8 cellular contexts compared by ENCODE assay signal in genomic region chr11:85627998-85628770, GRCh38. TPM values are rescaled to one million over a fixed set of nuclear protein-coding genes. Genes with fewer than 3 reads are reported as not detected.
DNase-seq lines count a peak whose midpoint lies in the region; ATAC-seq lines count a peak whose summit lies in the region.

TMEM126B (plus strand) TSS chr11:85628593; CDS start chr11:85628608, 15 bp downstream.

- H3K4me1 Mint-ChIP-seq in activated CD8-positive, alpha-beta memory T cell treated with anti-CD3 and anti-CD28 coated beads, Interleukin-2, amount 10 ng/mL, durations not matched to agents 7 days and 5 days = peaks cover 38% of the 10 kb centered on the region

- H3K4me3 ChIP-seq in NT2/D1 (ENCODE audit: insufficient read length, low read depth) (peak within 1 kb of the TSS; percentile 87), endocrine pancreas (ENCODE audit: control insufficient read depth, insufficient read depth, low read length) (peak within 1 kb of the TSS; percentile 98)

- CTCF ChIA-PET in activated CD8-positive, alpha-beta memory T cell treated with anti-CD3 and anti-CD28 coated beads, Interleukin-2, amount 10 ng/mL, durations not matched to agents 7 days and 5 days (lab: Charles Lee) = interaction anchor here (0.7 to 1.7 kb wide), 7 partner anchors 9 to 227 kb away, joined by 3 to 6 read pairs (median 5); partner anchors contain the start of genes CCDC83 and TMEM126A

- DNase-seq in COR-L47 (lab: John Stamatoyannopoulos, UW) = peak; percentile 98
- peak; percentile 19 to 97 (median 92) for DNase-seq in HUDEP-2 (lab: John Stamatoyannopoulos, UW; ENCODE audit: unreplicated experiment in 76 of 76)
- DNase-seq in NT2/D1 (ENCODE audit: low read depth, low spot score) = peak; percentile 96
- peak; percentile 99 for DNase-seq in activated CD8-positive, alpha-beta memory T cell treated with anti-CD3 and anti-CD28 coated beads, Interleukin-2, amount 10 ng/mL, durations not matched to agents 7 days and 5 days
- DNase-seq in mesenteric fat pad (ENCODE audit: low spot score) = peak; percentile 98
- DNase-seq in stimulated activated CD8-positive, alpha-beta memory T cell treated with anti-CD3 and anti-CD28 coated beads, Interleukin-15, amount 100 ng/mL, for 24 hours (ENCODE audit: low read depth) = peak; percentile 74

- H3K9ac ChIP-seq in NT2/D1 (ENCODE audit: insufficient read length, low read depth) (peak within 1 kb of the TSS; percentile 91), endocrine pancreas (ENCODE audit: control insufficient read depth, insufficient read depth, low read length) (peak within 1 kb of the TSS; percentile 81)

- no peaks in the 10 kb centered on the region for H3K9me3 ChIP-seq in NT2/D1 (ENCODE audit: insufficient read depth, low read length)
- H3K9me3 ChIP-seq in endocrine pancreas (ENCODE audit: control insufficient read depth, low read length) = no peaks in the 10 kb centered on the region

- H3K27me3 ChIP-seq in NT2/D1 (ENCODE audit: insufficient read depth, insufficient read length) (no peaks in the 10 kb centered on the region), endocrine pancreas (ENCODE audit: control insufficient read depth, insufficient read depth, low read length) (no peaks in the 10 kb centered on the region)

- no peaks in the 10 kb centered on the region for H3K9me3 Mint-ChIP-seq in activated CD8-positive, alpha-beta memory T cell treated with anti-CD3 and anti-CD28 coated beads, Interleukin-2, amount 10 ng/mL, durations not matched to agents 7 days and 5 days (ENCODE audit: low read depth)

- H3K4me1 ChIP-seq in NT2/D1 (ENCODE audit: insufficient read depth, insufficient read length) (no peaks in the 10 kb centered on the region), endocrine pancreas (ENCODE audit: control insufficient read depth, insufficient read depth, low read length) (peaks cover 11% of the 10 kb centered on the region)

- H3K36me3 Mint-ChIP-seq in activated CD8-positive, alpha-beta memory T cell treated with anti-CD3 and anti-CD28 coated beads, Interleukin-2, amount 10 ng/mL, durations not matched to agents 7 days and 5 days = peaks cover 15% of the 10 kb centered on the region

- peak within 1 kb of the TSS; percentile 91 for H3K4me3 Mint-ChIP-seq in activated CD8-positive, alpha-beta memory T cell treated with anti-CD3 and anti-CD28 coated beads, Interleukin-2, amount 10 ng/mL, durations not matched to agents 7 days and 5 days

- H3K27ac Mint-ChIP-seq in activated CD8-positive, alpha-beta memory T cell treated with anti-CD3 and anti-CD28 coated beads, Interleukin-2, amount 10 ng/mL, durations not matched to agents 7 days and 5 days = peak within 1 kb of the TSS; percentile 91

- H3K27me3 Mint-ChIP-seq in activated CD8-positive, alpha-beta memory T cell treated with anti-CD3 and anti-CD28 coated beads, Interleukin-2, amount 10 ng/mL, durations not matched to agents 7 days and 5 days = peaks cover 2% of the 10 kb centered on the region

- ATAC-seq in GM21381 (IDR thresholded peaks at IDR 0.05; ENCODE audit: unreplicated experiment) = peak; percentile 99
- peak; percentile 99 for ATAC-seq in activated CD8-positive, alpha-beta memory T cell treated with anti-CD3 and anti-CD28 coated beads, Interleukin-2, amount 10 ng/mL, durations not matched to agents 7 days and 5 days

- peaks cover 25% of the 10 kb centered on the region for H3K36me3 ChIP-seq in NT2/D1 (ENCODE audit: insufficient read depth, insufficient read length, low read length)
- H3K36me3 ChIP-seq in endocrine pancreas (ENCODE audit: control insufficient read depth, insufficient read depth, low read length) = no peaks in the 10 kb centered on the region

RNA-seq across cellular contexts. Expression of gene TMEM126B, which starts in this region (rescaled TPM):
- total RNA-seq in activated CD8-positive, alpha-beta memory T cell treated with anti-CD3 and anti-CD28 coated beads, Interleukin-2, amount 10 ng/mL, durations not matched to agents 7 days and 5 days = 10 to 100 TPM; 49.3 to 63.1 TPM
- total RNA-seq in mesenteric fat pad = 44.5 TPM

Comparison
In these comparisons a context has a peak if more than half of its experiments do, and no peak if none do; other contexts are left out.
1. Peak in every context shown above with its lines: DNase-seq, ATAC-seq and H3K4me3 ChIP-seq.